8 cellular contexts compared by ENCODE assay signal in the genomic region with DNA sequence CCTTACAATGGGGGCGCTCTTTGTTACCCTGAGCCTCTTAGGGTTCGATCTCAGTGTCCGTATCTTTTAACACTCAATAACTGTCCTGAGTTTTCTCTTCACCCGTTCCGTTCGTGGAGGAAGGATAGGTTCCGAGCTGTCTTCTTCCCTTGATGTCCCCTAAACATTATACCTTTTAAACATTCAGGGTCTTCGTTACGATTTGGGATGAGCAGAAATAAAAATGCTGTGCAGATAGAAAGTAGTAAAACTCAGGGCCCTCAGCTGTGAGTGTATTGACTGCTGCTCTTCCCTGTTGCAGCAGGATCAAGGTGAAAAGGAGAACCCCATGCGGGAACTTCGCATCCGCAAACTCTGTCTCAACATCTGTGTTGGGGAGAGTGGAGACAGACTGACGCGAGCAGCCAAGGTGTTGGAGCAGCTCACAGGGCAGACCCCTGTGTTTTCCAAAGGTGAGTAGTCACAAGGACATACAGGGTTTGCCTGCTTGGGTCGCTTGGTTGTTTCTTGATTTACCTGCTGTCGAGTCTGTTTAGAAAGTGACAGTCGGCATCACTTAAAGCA. TPM values are rescaled to one million over a fixed set of nuclear protein-coding genes. Genes with fewer than 3 reads are reported as not detected.
DNase-seq lines count a peak whose midpoint lies in the region; ATAC-seq and TF ChIP-seq lines count a peak whose summit lies in the region.

No MANE protein-coding gene starts in this region.

- H3K27me3 Mint-ChIP-seq in activated naive CD8-positive, alpha-beta T cell treated with anti-CD3 and anti-CD28 coated beads, Interleukin-2, amount 10 ng/mL, durations not matched to agents 7 days and 5 days: no peaks in the 10 kb centered on the region
- H3K27me3 Mint-ChIP-seq in type B pancreatic cell: no peaks in the 10 kb centered on the region

- H3K27ac ChIP-seq in heart right ventricle (peak overlapping the region in 8 of 10 donors; percentile 68 to 95 (median 83)), liver (ENCODE audit: low read depth in 1 of 2, low read length in 2 of 2) (peak overlapping the region; percentile 70 to 74)

- POLR2A ChIA-PET in activated naive CD8-positive, alpha-beta T cell treated with anti-CD3 and anti-CD28 coated beads, Interleukin-2, amount 10 ng/mL, durations not matched to agents 7 days and 5 days (lab: Charles Lee): interaction anchor here (1.0 to 2.3 kb wide), 11 partner anchors 21 to 268 kb away, joined by 3 to 27 read pairs (median 4); a partner anchor contains a TSS

- H3K36me3 ChIP-seq in heart right ventricle (peaks cover 0 to 50% (median 42%) of the 10 kb centered on the region in 9 donors), liver (ENCODE audit: control insufficient read depth in 4 of 4, insufficient read depth in 3 of 4, low read depth in 1 of 4, low read length in 3 of 4) (peaks cover 5 to 41% (median 32%) of the 10 kb centered on the region in 4 donors)

- H3K9me3 ChIP-seq in heart right ventricle (no peaks in the 10 kb centered on the region), liver (ENCODE audit: control insufficient read depth in 4 of 4, low read length in 3 of 4) (no peaks in the 10 kb centered on the region)

- H3K4me3 ChIP-seq in heart right ventricle: peak overlapping the region; percentile 75 to 99 (median 84)
- peak overlapping the region; percentile 93 to 95 (median 94) for H3K4me3 ChIP-seq in liver (ENCODE audit: low read depth in 1 of 3, low read length in 3 of 3)

- H3K4me3 Mint-ChIP-seq in activated naive CD8-positive, alpha-beta T cell treated with anti-CD3 and anti-CD28 coated beads, Interleukin-2, amount 10 ng/mL, durations not matched to agents 7 days and 5 days: peak overlapping the region; percentile 96
- H3K4me3 Mint-ChIP-seq in type B pancreatic cell: peak overlapping the region; percentile 96

- H3K9me3 Mint-ChIP-seq in activated naive CD8-positive, alpha-beta T cell treated with anti-CD3 and anti-CD28 coated beads, Interleukin-2, amount 10 ng/mL, durations not matched to agents 7 days and 5 days: no peaks in the 10 kb centered on the region
- H3K9me3 Mint-ChIP-seq in type B pancreatic cell: no peaks in the 10 kb centered on the region

- peak overlapping the region; percentile 89 for H3K27ac Mint-ChIP-seq in activated naive CD8-positive, alpha-beta T cell treated with anti-CD3 and anti-CD28 coated beads, Interleukin-2, amount 10 ng/mL, durations not matched to agents 7 days and 5 days
- H3K27ac Mint-ChIP-seq in type B pancreatic cell: peak overlapping the region; percentile 91

- H3K36me3 Mint-ChIP-seq in activated naive CD8-positive, alpha-beta T cell treated with anti-CD3 and anti-CD28 coated beads, Interleukin-2, amount 10 ng/mL, durations not matched to agents 7 days and 5 days: peaks cover 44% of the 10 kb centered on the region
- H3K36me3 Mint-ChIP-seq in type B pancreatic cell: peaks cover 43% of the 10 kb centered on the region

- 10 to 11% methylated on average over 17 of the region's 17 CpGs for WGBS in heart right ventricle, 2 donors
- 13% methylated on average over 17 of the region's 17 CpGs for whole genome bisulfite sequencing in liver

- peak overlapping the region; percentile 85 to 92 for H3K9ac ChIP-seq in liver (ENCODE audit: low read depth in 1 of 2, low read length in 2 of 2)

- intact Hi-C loops in heart right ventricle (cut with DNase I) (loop anchor here in 5 of 10 donors (5.0 to 10.0 kb wide), 2 partner anchors 50 to 52 kb away; a partner anchor contains a TSS), left ventricle myocardium superior (cut with micrococcal nuclease) (no loop called here)

- TF ChIP-seq RAD21 in liver (IDR thresholded peaks at IDR 0.05): no peak

- H3K27me3 ChIP-seq in heart right ventricle: no peaks in the 10 kb centered on the region
- no peaks in the 10 kb centered on the region for H3K27me3 ChIP-seq in liver (ENCODE audit: control insufficient read depth in 4 of 4, insufficient read depth in 4 of 4, low read length in 3 of 4)

- H3K4me1 Mint-ChIP-seq in activated naive CD8-positive, alpha-beta T cell treated with anti-CD3 and anti-CD28 coated beads, Interleukin-2, amount 10 ng/mL, durations not matched to agents 7 days and 5 days: peaks cover 44% of the 10 kb centered on the region
- peaks cover 41% of the 10 kb centered on the region for H3K4me1 Mint-ChIP-seq in type B pancreatic cell (ENCODE audit: unreplicated experiment)

- ATAC-seq in heart right ventricle: no peak
- ATAC-seq in left ventricle myocardium superior: no peak
- no peak for ATAC-seq in activated naive CD8-positive, alpha-beta T cell treated with anti-CD3 and anti-CD28 coated beads, Interleukin-2, amount 10 ng/mL, durations not matched to agents 7 days and 5 days (ENCODE audit: low read depth)
- ATAC-seq in HG02884 (IDR thresholded peaks at IDR 0.05; ENCODE audit: unreplicated experiment): no peak

- no peak for TF ChIP-seq CTCF in heart right ventricle (IDR thresholded peaks at IDR 0.05)
- TF ChIP-seq CTCF in liver (IDR thresholded peaks at IDR 0.05; ENCODE audit: low read depth, low read length, missing input control): no peak
- TF ChIP-seq CTCF in type B pancreatic cell (conservative IDR thresholded peaks at IDR 0.05): no peak

- DNase-seq in heart right ventricle (no peak), left ventricle myocardium superior (no peak), type B pancreatic cell (ENCODE audit: extremely low spot score, unreplicated experiment) (no peak), globus pallidus (ENCODE audit: low spot score) (no peak), SW480 (ENCODE audit: low spot score) (no peak)
- no peak for DNase-seq in activated naive CD8-positive, alpha-beta T cell treated with anti-CD3 and anti-CD28 coated beads, Interleukin-2, amount 10 ng/mL, durations not matched to agents 7 days and 5 days

- peaks cover 5 to 55% (median 49%) of the 10 kb centered on the region in 9 donors for H3K4me1 ChIP-seq in heart right ventricle
- peaks cover 2 to 29% (median 20%) of the 10 kb centered on the region in 4 donors for H3K4me1 ChIP-seq in liver (ENCODE audit: control insufficient read depth in 4 of 4, insufficient read depth in 4 of 4, low read length in 3 of 4)

TF ChIP-seq in liver, 16 proteins besides CTCF, POLR2A, EP300 and RAD21 (continues in another document):
- no peak for TF ChIP-seq GABPA (IDR thresholded peaks at IDR 0.05 in 1 of 2, conservative IDR thresholded peaks at IDR 0.05 in 1 of 2)
- no peak for TF ChIP-seq TAF1 (conservative IDR thresholded peaks at IDR 0.05)
- TF ChIP-seq, protein P1, sequence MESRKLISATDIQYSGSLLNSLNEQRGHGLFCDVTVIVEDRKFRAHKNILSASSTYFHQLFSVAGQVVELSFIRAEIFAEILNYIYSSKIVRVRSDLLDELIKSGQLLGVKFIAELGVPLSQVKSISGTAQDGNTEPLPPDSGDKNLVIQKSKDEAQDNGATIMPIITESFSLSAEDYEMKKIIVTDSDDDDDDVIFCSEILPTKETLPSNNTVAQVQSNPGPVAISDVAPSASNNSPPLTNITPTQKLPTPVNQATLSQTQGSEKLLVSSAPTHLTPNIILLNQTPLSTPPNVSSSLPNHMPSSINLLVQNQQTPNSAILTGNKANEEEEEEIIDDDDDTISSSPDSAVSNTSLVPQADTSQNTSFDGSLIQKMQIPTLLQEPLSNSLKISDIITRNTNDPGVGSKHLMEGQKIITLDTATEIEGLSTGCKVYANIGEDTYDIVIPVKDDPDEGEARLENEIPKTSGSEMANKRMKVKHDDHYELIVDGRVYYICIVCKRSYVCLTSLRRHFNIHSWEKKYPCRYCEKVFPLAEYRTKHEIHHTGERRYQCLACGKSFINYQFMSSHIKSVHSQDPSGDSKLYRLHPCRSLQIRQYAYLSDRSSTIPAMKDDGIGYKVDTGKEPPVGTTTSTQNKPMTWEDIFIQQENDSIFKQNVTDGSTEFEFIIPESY (IDR thresholded peaks at IDR 0.05): no peak
- no peak for TF ChIP-seq RXRA (IDR thresholded peaks at IDR 0.05)
- TF ChIP-seq NR2F2 (IDR thresholded peaks at IDR 0.05): no peak
- TF ChIP-seq FOXA1 (IDR thresholded peaks at IDR 0.05): no peak
- TF ChIP-seq HNF4G (IDR thresholded peaks at IDR 0.05): no peak
- TF ChIP-seq, protein P2, sequence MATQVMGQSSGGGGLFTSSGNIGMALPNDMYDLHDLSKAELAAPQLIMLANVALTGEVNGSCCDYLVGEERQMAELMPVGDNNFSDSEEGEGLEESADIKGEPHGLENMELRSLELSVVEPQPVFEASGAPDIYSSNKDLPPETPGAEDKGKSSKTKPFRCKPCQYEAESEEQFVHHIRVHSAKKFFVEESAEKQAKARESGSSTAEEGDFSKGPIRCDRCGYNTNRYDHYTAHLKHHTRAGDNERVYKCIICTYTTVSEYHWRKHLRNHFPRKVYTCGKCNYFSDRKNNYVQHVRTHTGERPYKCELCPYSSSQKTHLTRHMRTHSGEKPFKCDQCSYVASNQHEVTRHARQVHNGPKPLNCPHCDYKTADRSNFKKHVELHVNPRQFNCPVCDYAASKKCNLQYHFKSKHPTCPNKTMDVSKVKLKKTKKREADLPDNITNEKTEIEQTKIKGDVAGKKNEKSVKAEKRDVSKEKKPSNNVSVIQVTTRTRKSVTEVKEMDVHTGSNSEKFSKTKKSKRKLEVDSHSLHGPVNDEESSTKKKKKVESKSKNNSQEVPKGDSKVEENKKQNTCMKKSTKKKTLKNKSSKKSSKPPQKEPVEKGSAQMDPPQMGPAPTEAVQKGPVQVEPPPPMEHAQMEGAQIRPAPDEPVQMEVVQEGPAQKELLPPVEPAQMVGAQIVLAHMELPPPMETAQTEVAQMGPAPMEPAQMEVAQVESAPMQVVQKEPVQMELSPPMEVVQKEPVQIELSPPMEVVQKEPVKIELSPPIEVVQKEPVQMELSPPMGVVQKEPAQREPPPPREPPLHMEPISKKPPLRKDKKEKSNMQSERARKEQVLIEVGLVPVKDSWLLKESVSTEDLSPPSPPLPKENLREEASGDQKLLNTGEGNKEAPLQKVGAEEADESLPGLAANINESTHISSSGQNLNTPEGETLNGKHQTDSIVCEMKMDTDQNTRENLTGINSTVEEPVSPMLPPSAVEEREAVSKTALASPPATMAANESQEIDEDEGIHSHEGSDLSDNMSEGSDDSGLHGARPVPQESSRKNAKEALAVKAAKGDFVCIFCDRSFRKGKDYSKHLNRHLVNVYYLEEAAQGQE (IDR thresholded peaks at IDR 0.05): no peak

RNA-seq across cellular contexts. Expression of a gene that starts 0.8 kb away (rescaled TPM):
- total RNA-seq in heart right ventricle: 100 to 1,000 TPM; 577 to 756 (median 612) TPM
- polyA plus RNA-seq in heart right ventricle: 1,000 to 10,000 TPM; 1,463 to 2,166 TPM
- 626 TPM for total RNA-seq in left ventricle myocardium superior
- 1,000 to 10,000 TPM; 1,289 to 1,405 TPM for total RNA-seq in activated naive CD8-positive, alpha-beta T cell treated with anti-CD3 and anti-CD28 coated beads, Interleukin-2, amount 10 ng/mL, durations not matched to agents 7 days and 5 days
- 100 to 1,000 TPM; 270 to 689 TPM for total RNA-seq in liver
- 100 to 1,000 TPM; 313 to 816 TPM for polyA plus RNA-seq in liver
- 1,209 and 1,301 TPM in 2 replicates for total RNA-seq in type B pancreatic cell (ENCODE audit: low replicate concordance)

RNA-seq across cellular contexts. Expression of a gene that starts 50.9 kb away (rescaled TPM):
- 10 to 100 TPM; 28.3 to 39.0 (median 34.3) TPM for total RNA-seq in heart right ventricle
- 10 to 100 TPM; 11.2 to 14.9 TPM for polyA plus RNA-seq in heart right ventricle
- 35.8 TPM for total RNA-seq in left ventricle myocardium superior
- 10 to 100 TPM; 27.0 to 27.7 TPM for total RNA-seq in activated naive CD8-positive, alpha-beta T cell treated with anti-CD3 and anti-CD28 coated beads, Interleukin-2, amount 10 ng/mL, durations not matched to agents 7 days and 5 days
- total RNA-seq in liver: 10 to 100 TPM; 11.1 to 34.9 TPM
- polyA plus RNA-seq in liver: 10 to 100 TPM; 20.9 to 27.8 TPM
- total RNA-seq in type B pancreatic cell (ENCODE audit: low replicate concordance): 39.6 and 44.3 TPM in 2 replicates
